ENCODE assay signal across 1 cellular context in the genomic region with DNA sequence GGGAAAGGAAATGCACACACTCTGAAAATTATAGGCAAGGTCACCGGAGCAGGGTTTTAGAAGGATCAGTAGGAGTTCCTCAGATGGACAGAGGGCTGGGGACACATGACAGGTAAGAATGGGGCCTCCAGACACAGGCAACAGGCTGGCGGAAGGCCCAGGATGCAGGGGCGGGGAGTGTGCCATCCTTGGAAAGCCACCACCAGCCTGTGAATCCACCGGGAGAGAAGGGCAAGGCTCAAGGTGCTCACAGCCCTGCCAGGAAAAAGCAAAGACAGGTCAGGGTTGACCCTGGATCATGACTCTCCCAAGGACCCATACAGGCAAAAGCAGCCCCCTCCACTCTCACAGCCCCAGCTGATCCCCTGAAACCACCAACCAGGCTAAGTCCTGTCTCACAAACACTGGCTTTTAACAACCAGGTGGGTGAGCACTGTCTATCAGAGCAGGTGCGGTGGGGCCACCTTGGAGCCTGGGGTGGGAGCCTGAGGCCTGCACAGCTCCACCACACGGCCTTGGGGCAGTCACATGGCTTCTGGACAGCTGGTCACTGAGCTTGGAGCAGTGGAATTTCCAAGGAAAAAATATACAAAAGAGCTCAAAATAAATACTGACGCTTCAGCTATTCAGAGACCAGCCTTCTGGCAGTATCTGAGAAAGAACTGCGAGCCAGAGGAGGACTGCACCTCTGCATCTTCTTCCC.
A peak's percentile ranks its signal among the peaks of the same experiment; 100 is the strongest.
TF ChIP-seq lines count a peak whose summit lies in the region.

No MANE protein-coding gene starts in this region.

TF ChIP-seq in HepG2, 621 proteins besides CTCF, POLR2A, EP300 and RAD21:
- TF ChIP-seq, protein P1, sequence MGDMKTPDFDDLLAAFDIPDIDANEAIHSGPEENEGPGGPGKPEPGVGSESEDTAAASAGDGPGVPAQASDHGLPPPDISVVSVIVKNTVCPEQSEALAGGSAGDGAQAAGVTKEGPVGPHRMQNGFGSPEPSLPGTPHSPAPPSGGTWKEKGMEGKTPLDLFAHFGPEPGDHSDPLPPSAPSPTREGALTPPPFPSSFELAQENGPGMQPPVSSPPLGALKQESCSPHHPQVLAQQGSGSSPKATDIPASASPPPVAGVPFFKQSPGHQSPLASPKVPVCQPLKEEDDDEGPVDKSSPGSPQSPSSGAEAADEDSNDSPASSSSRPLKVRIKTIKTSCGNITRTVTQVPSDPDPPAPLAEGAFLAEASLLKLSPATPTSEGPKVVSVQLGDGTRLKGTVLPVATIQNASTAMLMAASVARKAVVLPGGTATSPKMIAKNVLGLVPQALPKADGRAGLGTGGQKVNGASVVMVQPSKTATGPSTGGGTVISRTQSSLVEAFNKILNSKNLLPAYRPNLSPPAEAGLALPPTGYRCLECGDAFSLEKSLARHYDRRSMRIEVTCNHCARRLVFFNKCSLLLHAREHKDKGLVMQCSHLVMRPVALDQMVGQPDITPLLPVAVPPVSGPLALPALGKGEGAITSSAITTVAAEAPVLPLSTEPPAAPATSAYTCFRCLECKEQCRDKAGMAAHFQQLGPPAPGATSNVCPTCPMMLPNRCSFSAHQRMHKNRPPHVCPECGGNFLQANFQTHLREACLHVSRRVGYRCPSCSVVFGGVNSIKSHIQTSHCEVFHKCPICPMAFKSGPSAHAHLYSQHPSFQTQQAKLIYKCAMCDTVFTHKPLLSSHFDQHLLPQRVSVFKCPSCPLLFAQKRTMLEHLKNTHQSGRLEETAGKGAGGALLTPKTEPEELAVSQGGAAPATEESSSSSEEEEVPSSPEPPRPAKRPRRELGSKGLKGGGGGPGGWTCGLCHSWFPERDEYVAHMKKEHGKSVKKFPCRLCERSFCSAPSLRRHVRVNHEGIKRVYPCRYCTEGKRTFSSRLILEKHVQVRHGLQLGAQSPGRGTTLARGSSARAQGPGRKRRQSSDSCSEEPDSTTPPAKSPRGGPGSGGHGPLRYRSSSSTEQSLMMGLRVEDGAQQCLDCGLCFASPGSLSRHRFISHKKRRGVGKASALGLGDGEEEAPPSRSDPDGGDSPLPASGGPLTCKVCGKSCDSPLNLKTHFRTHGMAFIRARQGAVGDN (CRISPR knock-in tag; IDR thresholded peaks at IDR 0.05), result peak; percentile 68
- TF ChIP-seq ZFX (CRISPR knock-in tag; IDR thresholded peaks at IDR 0.05; ENCODE audit: low read depth), result peak; percentile 30; the same call in 1 of the 2 replicates
- 0 out of 2 replicates have a peak, but pooled peaks have one; percentile 22 for TF ChIP-seq ZNF33B (CRISPR knock-in tag; IDR thresholded peaks at IDR 0.05)
- TF ChIP-seq SAP130 (CRISPR knock-in tag; IDR thresholded peaks at IDR 0.05; ENCODE audit: low read depth), result 0 out of 2 replicates have a peak, but pooled peaks have one; percentile 30
- TF ChIP-seq ZFYVE20 (CRISPR knock-in tag; IDR thresholded peaks at IDR 0.05; ENCODE audit: borderline replicate concordance, low read depth), result no peak
- no peak for TF ChIP-seq MIER2 (CRISPR knock-in tag; IDR thresholded peaks at IDR 0.05)
- TF ChIP-seq, protein P2, sequence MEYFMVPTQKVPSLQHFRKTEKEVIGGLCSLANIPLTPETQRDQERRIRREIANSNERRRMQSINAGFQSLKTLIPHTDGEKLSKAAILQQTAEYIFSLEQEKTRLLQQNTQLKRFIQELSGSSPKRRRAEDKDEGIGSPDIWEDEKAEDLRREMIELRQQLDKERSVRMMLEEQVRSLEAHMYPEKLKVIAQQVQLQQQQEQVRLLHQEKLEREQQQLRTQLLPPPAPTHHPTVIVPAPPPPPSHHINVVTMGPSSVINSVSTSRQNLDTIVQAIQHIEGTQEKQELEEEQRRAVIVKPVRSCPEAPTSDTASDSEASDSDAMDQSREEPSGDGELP (IDR thresholded peaks at IDR 0.05; ENCODE audit: borderline replicate concordance, low read depth), result peak; percentile 56; the same call in 1 of the 2 replicates
- TF ChIP-seq, protein P3, sequence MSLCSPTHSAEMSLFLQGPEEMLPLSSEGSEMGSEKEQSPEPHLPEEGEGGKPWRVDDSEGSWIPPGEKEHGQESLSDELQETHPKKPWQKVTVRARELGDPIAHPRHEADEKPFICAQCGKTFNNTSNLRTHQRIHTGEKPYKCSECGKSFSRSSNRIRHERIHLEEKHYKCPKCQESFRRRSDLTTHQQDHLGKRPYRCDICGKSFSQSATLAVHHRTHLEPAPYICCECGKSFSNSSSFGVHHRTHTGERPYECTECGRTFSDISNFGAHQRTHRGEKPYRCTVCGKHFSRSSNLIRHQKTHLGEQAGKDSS (CRISPR knock-in tag; IDR thresholded peaks at IDR 0.05; ENCODE audit: borderline replicate concordance, low read depth), result peak; percentile 50; the same call in 1 of the 2 replicates
- TF ChIP-seq, protein P4, sequence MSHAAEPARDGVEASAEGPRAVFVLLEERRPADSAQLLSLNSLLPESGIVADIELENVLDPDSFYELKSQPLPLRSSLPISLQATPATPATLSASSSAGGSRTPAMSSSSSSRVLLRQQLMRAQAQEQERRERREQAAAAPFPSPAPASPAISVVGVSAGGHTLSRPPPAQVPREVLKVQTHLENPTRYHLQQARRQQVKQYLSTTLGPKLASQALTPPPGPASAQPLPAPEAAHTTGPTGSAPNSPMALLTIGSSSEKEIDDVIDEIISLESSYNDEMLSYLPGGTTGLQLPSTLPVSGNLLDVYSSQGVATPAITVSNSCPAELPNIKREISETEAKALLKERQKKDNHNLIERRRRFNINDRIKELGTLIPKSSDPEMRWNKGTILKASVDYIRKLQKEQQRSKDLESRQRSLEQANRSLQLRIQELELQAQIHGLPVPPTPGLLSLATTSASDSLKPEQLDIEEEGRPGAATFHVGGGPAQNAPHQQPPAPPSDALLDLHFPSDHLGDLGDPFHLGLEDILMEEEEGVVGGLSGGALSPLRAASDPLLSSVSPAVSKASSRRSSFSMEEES (CRISPR knock-in tag; IDR thresholded peaks at IDR 0.05), result 0 out of 2 replicates have a peak, but pooled peaks have one; percentile 19
